11 cellular contexts compared by ENCODE assay signal in genomic region chr6:52305385-52305784, GRCh38. TPM values are rescaled to one million over a fixed set of nuclear protein-coding genes. Genes with fewer than 3 reads are reported as not detected.
DNase-seq lines count a peak whose midpoint lies in the region; ATAC-seq and TF ChIP-seq lines count a peak whose summit lies in the region.
"Had no signal": no experiment of that assay in that cellular context is flagged by ENCODE, and none has a peak within 500 bp of the region (broad histone marks: within the 10 kb centered on the region; RNA-seq: fewer than 3 reads in every experiment).

No MANE protein-coding gene starts in this region.

- H3K36me3 ChIP-seq in breast epithelium (no peaks in the 10 kb centered on the region), lower lobe of right lung (no peaks in the 10 kb centered on the region), upper lobe of left lung (no peaks in the 10 kb centered on the region)

- H3K9me3 ChIP-seq in breast epithelium (peaks cover 0 to 3% of the 10 kb centered on the region in 2 donors), lower lobe of right lung (no peaks in the 10 kb centered on the region), upper lobe of left lung (no peaks in the 10 kb centered on the region)

- DNase-seq in breast epithelium (ENCODE audit: low spot score in 2 of 2) (no peak), MCF 10A (ENCODE audit: unreplicated experiment) (no peak), lower lobe of right lung (no peak), upper lobe of left lung (no peak), HEK293T (ENCODE audit: extremely low spot score) (no peak), NOMO-1 treated with DMSO at 0.1 percent for 48 hours (lab: John Stamatoyannopoulos, UW; ENCODE audit: unreplicated experiment) (no peak), DMS79 (lab: John Stamatoyannopoulos, UW) (no peak)
- DNase-seq in activated CD4-positive, alpha-beta memory T cell treated with anti-CD3 and anti-CD28 coated beads, Interleukin-2, amount 10 ng/mL, durations not matched to agents 7 days and 5 days = no peak
- DNase-seq: COR-L47, NCI-H1417 treated with DMSO at 0.1 percent for 48 hours had no signal

- H3K36me3 Mint-ChIP-seq in MCF 10A (ENCODE audit: insufficient read depth, unreplicated experiment) = no peaks in the 10 kb centered on the region
- no peaks in the 10 kb centered on the region for H3K36me3 Mint-ChIP-seq in activated CD4-positive, alpha-beta memory T cell treated with anti-CD3 and anti-CD28 coated beads, Interleukin-2, amount 10 ng/mL, durations not matched to agents 7 days and 5 days (ENCODE audit: low read depth)

- no TSS peak for BruUV-seq in MCF 10A (replicated peaks; lab: Mats Ljungman, UMichigan)

- peak overlapping the region in 1 of 3 donors; percentile 44 for H3K4me3 ChIP-seq in breast epithelium
- H3K4me3 ChIP-seq in lower lobe of right lung = no peak overlapping the region
- no peak overlapping the region for H3K4me3 ChIP-seq in upper lobe of left lung

- H3K27me3 ChIP-seq in breast epithelium = no peaks in the 10 kb centered on the region
- H3K27me3 ChIP-seq in lower lobe of right lung (ENCODE audit: low read depth) = no peaks in the 10 kb centered on the region
- H3K27me3 ChIP-seq in upper lobe of left lung = no peaks in the 10 kb centered on the region

- no peak overlapping the region for H3K4me3 Mint-ChIP-seq in MCF 10A (ENCODE audit: unreplicated experiment)
- H3K4me3 Mint-ChIP-seq in activated CD4-positive, alpha-beta memory T cell treated with anti-CD3 and anti-CD28 coated beads, Interleukin-2, amount 10 ng/mL, durations not matched to agents 7 days and 5 days = peak overlapping the region; percentile 24

- H3K4me1 ChIP-seq in breast epithelium (peaks cover 0 to 8% of the 10 kb centered on the region in 2 donors), lower lobe of right lung (peaks cover 48% of the 10 kb centered on the region), upper lobe of left lung (peaks cover 14 to 44% (median 31%) of the 10 kb centered on the region in 4 donors)
- H3K4me1 ChIP-seq: parathyroid adenoma had no signal

- peak overlapping the region; percentile 32 to 54 for H3K27ac ChIP-seq in breast epithelium
- peak overlapping the region; percentile 77 for H3K27ac ChIP-seq in lower lobe of right lung
- peak overlapping the region; percentile 70 to 90 (median 72) for H3K27ac ChIP-seq in upper lobe of left lung
- H3K27ac ChIP-seq: parathyroid adenoma had no signal

- no peak for TF ChIP-seq EP300 in upper lobe of left lung (IDR thresholded peaks at IDR 0.05)

- POLR2A ChIA-PET in MCF 10A (lab: Yijun Ruan, JAX) = no interaction called here
- POLR2A ChIA-PET in activated CD4-positive, alpha-beta memory T cell treated with anti-CD3 and anti-CD28 coated beads, Interleukin-2, amount 10 ng/mL, durations not matched to agents 7 days and 5 days (lab: Charles Lee) = interaction anchor here (0.8 to 4.8 kb wide), 5 partner anchors 12 to 85 kb away, joined by 3 to 57 read pairs (median 15); partner anchors contain the start of genes MCM3 and PAQR8
- POLR2A ChIA-PET in HEK293T (lab: Yijun Ruan, JAX) = interaction anchor here (1.0 to 1.2 kb wide), 2 partner anchors 20 to 21 kb away, joined by 3 to 5 read pairs; partner anchors contain the start of gene MCM3

- ATAC-seq in lower lobe of right lung = peak in 1 of 2 donors; percentile 53
- no peak for ATAC-seq in upper lobe of left lung (ENCODE audit: low FRiP score in 2 of 2)

- CTCF ChIA-PET in MCF 10A (lab: Yijun Ruan, JAX) = interaction anchor here (1.3 kb wide), 1 partner anchor 19 kb away, joined by 4 read pairs; no protein-coding TSS in a partner anchor
- CTCF ChIA-PET in activated CD4-positive, alpha-beta memory T cell treated with anti-CD3 and anti-CD28 coated beads, Interleukin-2, amount 10 ng/mL, durations not matched to agents 7 days and 5 days (lab: Charles Lee) = interaction anchor here (1.1 to 4.4 kb wide), 2 partner anchors 20 to 92 kb away, joined by 3 to 21 read pairs; partner anchors contain the start of gene MCM3
- CTCF ChIA-PET in HEK293T (lab: Yijun Ruan, JAX) = no interaction called here

- TF ChIP-seq CTCF in breast epithelium (IDR thresholded peaks at IDR 0.05) (no peak), MCF 10A (IDR thresholded peaks at IDR 0.05; ENCODE audit: unreplicated experiment) (no peak), lower lobe of right lung (IDR thresholded peaks at IDR 0.05) (no peak), upper lobe of left lung (IDR thresholded peaks at IDR 0.05) (no peak)

- intact Hi-C loops in breast epithelium (cut with DNase I; ENCODE audit: low total_unique reads) (no loop called here), MCF 10A (cut with micrococcal nuclease) (no loop called here), lower lobe of right lung (cut with DNase I) (no loop called here)

- no peaks in the 10 kb centered on the region for H3K9me3 Mint-ChIP-seq in MCF 10A (ENCODE audit: unreplicated experiment)
- no peaks in the 10 kb centered on the region for H3K9me3 Mint-ChIP-seq in activated CD4-positive, alpha-beta memory T cell treated with anti-CD3 and anti-CD28 coated beads, Interleukin-2, amount 10 ng/mL, durations not matched to agents 7 days and 5 days

- TF ChIP-seq POLR2A in breast epithelium (IDR thresholded peaks at IDR 0.05) (no peak), upper lobe of left lung (IDR thresholded peaks at IDR 0.05) (no peak)

- 38 to 48% methylated on average over 5 of the region's 5 CpGs for WGBS in upper lobe of left lung, 2 donors

- H3K27me3 Mint-ChIP-seq in MCF 10A (ENCODE audit: insufficient read depth, unreplicated experiment) = no peaks in the 10 kb centered on the region
- no peaks in the 10 kb centered on the region for H3K27me3 Mint-ChIP-seq in activated CD4-positive, alpha-beta memory T cell treated with anti-CD3 and anti-CD28 coated beads, Interleukin-2, amount 10 ng/mL, durations not matched to agents 7 days and 5 days

- H3K27ac Mint-ChIP-seq in MCF 10A (ENCODE audit: low read depth, unreplicated experiment) = no peak overlapping the region
- peak overlapping the region; percentile 67 for H3K27ac Mint-ChIP-seq in activated CD4-positive, alpha-beta memory T cell treated with anti-CD3 and anti-CD28 coated beads, Interleukin-2, amount 10 ng/mL, durations not matched to agents 7 days and 5 days

- no peaks in the 10 kb centered on the region for H3K4me1 Mint-ChIP-seq in MCF 10A (ENCODE audit: insufficient read depth, unreplicated experiment)
- peaks cover 54% of the 10 kb centered on the region for H3K4me1 Mint-ChIP-seq in activated CD4-positive, alpha-beta memory T cell treated with anti-CD3 and anti-CD28 coated beads, Interleukin-2, amount 10 ng/mL, durations not matched to agents 7 days and 5 days

TF ChIP-seq in HEK293T, 16 proteins besides CTCF, POLR2A, EP300 and RAD21:
- TF ChIP-seq SUZ12 (IDR thresholded peaks at IDR 0.05) = no peak
- TF ChIP-seq L3MBTL2 (conservative IDR thresholded peaks at IDR 0.05) = no peak

RNA-seq across cellular contexts. Expression of gene MCM3, which starts 20.8 kb away (rescaled TPM):
- total RNA-seq in breast epithelium (10 to 100 TPM; 31.2 to 44.5 (median 43.3) TPM), MCF 10A (2022) (16.3 and 24.9 TPM in 2 replicates), lower lobe of right lung (25.6 TPM), upper lobe of left lung (10 to 100 TPM; 20.4 to 35.9 (median 28.2) TPM)
- total RNA-seq in activated CD4-positive, alpha-beta memory T cell treated with anti-CD3 and anti-CD28 coated beads, Interleukin-2, amount 10 ng/mL, durations not matched to agents 7 days and 5 days = 100 to 1,000 TPM; 149 TPM

RNA-seq across cellular contexts. Expression of gene PAQR8, which starts 56.6 kb away (rescaled TPM):
- total RNA-seq in breast epithelium (1 to 10 TPM; 4.0 to 4.6 (median 4.3) TPM), MCF 10A (2022) (1.8 and 1.9 TPM in 2 replicates), lower lobe of right lung (6.8 TPM), upper lobe of left lung (10 to 100 TPM in 3 of 6 donors, 1 to 10 TPM in 3; 3.4 to 21.6 (median 9.3) TPM)
- total RNA-seq in activated CD4-positive, alpha-beta memory T cell treated with anti-CD3 and anti-CD28 coated beads, Interleukin-2, amount 10 ng/mL, durations not matched to agents 7 days and 5 days = 10 to 100 TPM; 12.8 to 14.1 TPM
